8 cellular contexts compared by ENCODE assay signal in genomic region chr3:71784914-71785593, GRCh38. TPM values are rescaled to one million over a fixed set of nuclear protein-coding genes. Genes with fewer than 3 reads are reported as not detected.
DNase-seq lines count a peak whose midpoint lies in the region; ATAC-seq lines count a peak whose summit lies in the region.

PROK2 (minus strand) TSS chr3:71785148; CDS start chr3:71785052, 96 bp downstream.

- H3K27me3 ChIP-seq in BLaER1 = peaks cover 69% of the 10 kb centered on the region

- H3K4me3 ChIP-seq in BLaER1 = peak within 1 kb of the TSS; percentile 65

- 0 out of 2 replicates have a peak within 1 kb of the TSS, but pooled peaks have one; percentile 27 for H3K9ac ChIP-seq in BLaER1

- H3K4me3 Mint-ChIP-seq in activated naive CD4-positive, alpha-beta T cell treated with anti-CD3 and anti-CD28 coated beads, Interleukin-2, amount 10 ng/mL, durations not matched to agents 7 days and 5 days = peak within 1 kb of the TSS; percentile 66
- H3K4me3 Mint-ChIP-seq in stimulated activated memory B cell treated with anti-CD40 and anti-IgM and Interleukin-4, amounts not matched to agents 10 μg/mL and 1 μg/mL and 100 μg/mL, for 72 hours = peak within 1 kb of the TSS; percentile 69

- peak within 1 kb of the TSS; percentile 94 for H3K4me2 ChIP-seq in BLaER1

- H3K4me1 ChIP-seq in BLaER1 = peaks cover 17% of the 10 kb centered on the region

- intact Hi-C loops in left colon (cut with DNase I, micrococcal nuclease) = no loop called here

- no peaks in the 10 kb centered on the region for H3K9me3 ChIP-seq in BLaER1

- ATAC-seq in left lobe of liver (no peak), HG03135 (IDR thresholded peaks at IDR 0.05; ENCODE audit: unreplicated experiment) (no peak), left colon (no peak)
- ATAC-seq in stimulated activated memory B cell treated with anti-CD40 and anti-IgM and Interleukin-4, amounts not matched to agents 10 μg/mL and 1 μg/mL and 100 μg/mL, for 72 hours = peak; percentile 10

- H3K27ac ChIP-seq in BLaER1 = no peak within 1 kb of the TSS

- peaks cover 30% of the 10 kb centered on the region for H4K20me1 ChIP-seq in BLaER1

- no peaks in the 10 kb centered on the region for H3K9me3 Mint-ChIP-seq in activated naive CD4-positive, alpha-beta T cell treated with anti-CD3 and anti-CD28 coated beads, Interleukin-2, amount 10 ng/mL, durations not matched to agents 7 days and 5 days
- no peaks in the 10 kb centered on the region for H3K9me3 Mint-ChIP-seq in stimulated activated memory B cell treated with anti-CD40 and anti-IgM and Interleukin-4, amounts not matched to agents 10 μg/mL and 1 μg/mL and 100 μg/mL, for 72 hours

- H3K27ac Mint-ChIP-seq in activated naive CD4-positive, alpha-beta T cell treated with anti-CD3 and anti-CD28 coated beads, Interleukin-2, amount 10 ng/mL, durations not matched to agents 7 days and 5 days = no peak within 1 kb of the TSS
- no peak within 1 kb of the TSS for H3K27ac Mint-ChIP-seq in stimulated activated memory B cell treated with anti-CD40 and anti-IgM and Interleukin-4, amounts not matched to agents 10 μg/mL and 1 μg/mL and 100 μg/mL, for 72 hours

- DNase-seq in MV-4-11 (lab: John Stamatoyannopoulos, UW) = peak; percentile 8
- DNase-seq in activated naive CD4-positive, alpha-beta T cell treated with anti-CD3 and anti-CD28 coated beads, Interleukin-2, amount 10 ng/mL, durations not matched to agents 7 days and 5 days = peak; percentile 50
- DNase-seq in left lobe of liver (ENCODE audit: low spot score) = peak; percentile 43
- no peak for DNase-seq in foreskin melanocyte
- no peak for DNase-seq in left colon

- no peaks in the 10 kb centered on the region for H3K36me3 Mint-ChIP-seq in activated naive CD4-positive, alpha-beta T cell treated with anti-CD3 and anti-CD28 coated beads, Interleukin-2, amount 10 ng/mL, durations not matched to agents 7 days and 5 days
- no peaks in the 10 kb centered on the region for H3K36me3 Mint-ChIP-seq in stimulated activated memory B cell treated with anti-CD40 and anti-IgM and Interleukin-4, amounts not matched to agents 10 μg/mL and 1 μg/mL and 100 μg/mL, for 72 hours

- H3K36me3 ChIP-seq in BLaER1 = no peaks in the 10 kb centered on the region

- peaks cover 24% of the 10 kb centered on the region for H3K4me1 Mint-ChIP-seq in activated naive CD4-positive, alpha-beta T cell treated with anti-CD3 and anti-CD28 coated beads, Interleukin-2, amount 10 ng/mL, durations not matched to agents 7 days and 5 days
- H3K4me1 Mint-ChIP-seq in stimulated activated memory B cell treated with anti-CD40 and anti-IgM and Interleukin-4, amounts not matched to agents 10 μg/mL and 1 μg/mL and 100 μg/mL, for 72 hours = peaks cover 17% of the 10 kb centered on the region

- CTCF ChIA-PET in activated naive CD4-positive, alpha-beta T cell treated with anti-CD3 and anti-CD28 coated beads, Interleukin-2, amount 10 ng/mL, durations not matched to agents 7 days and 5 days (lab: Charles Lee) = no interaction called here

- H3K27me3 Mint-ChIP-seq in activated naive CD4-positive, alpha-beta T cell treated with anti-CD3 and anti-CD28 coated beads, Interleukin-2, amount 10 ng/mL, durations not matched to agents 7 days and 5 days = peaks cover 50% of the 10 kb centered on the region
- peaks cover 44% of the 10 kb centered on the region for H3K27me3 Mint-ChIP-seq in stimulated activated memory B cell treated with anti-CD40 and anti-IgM and Interleukin-4, amounts not matched to agents 10 μg/mL and 1 μg/mL and 100 μg/mL, for 72 hours

RNA-seq across cellular contexts. Expression of gene PROK2, which starts in this region (rescaled TPM):
- total RNA-seq in left lobe of liver = 0.25 TPM
- total RNA-seq in left colon = not detected

Comparison
In these comparisons a context has a peak if more than half of its experiments do, and no peak if none do; other contexts are left out.
1. Peak in DNase-seq in left lobe of liver; RNA of the gene not detected or under 1 TPM.
2. DNase-seq: peak in MV-4-11 (single experiment) and activated naive CD4-positive, alpha-beta T cell treated with anti-CD3 and anti-CD28 coated beads, Interleukin-2, amount 10 ng/mL, durations not matched to agents 7 days and 5 days (single experiment); none in foreskin melanocyte (single experiment) and left colon (0 of 2).